34 cellular contexts compared by ENCODE assay signal in the genomic region with DNA sequence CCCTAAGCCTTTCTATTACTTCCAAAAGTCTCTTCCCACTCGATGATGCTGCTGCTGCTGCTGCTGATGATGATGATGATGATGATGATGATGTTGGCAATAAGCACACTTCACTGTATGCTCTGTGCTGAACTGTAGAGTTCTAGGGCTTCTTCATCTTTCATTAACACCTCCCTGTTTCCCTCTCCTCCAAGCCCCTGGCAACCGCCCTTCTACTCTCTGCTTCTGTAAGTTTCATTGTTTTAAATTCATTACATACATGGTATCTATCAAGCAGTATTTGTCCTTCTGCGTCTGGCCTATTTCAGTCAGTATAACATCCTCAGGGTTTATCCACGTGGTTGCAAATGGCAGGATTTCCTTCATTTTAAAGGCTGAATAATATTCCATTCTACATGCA.
"Had no signal": no experiment of that assay in that cellular context is flagged by ENCODE, and none has a peak within 500 bp of the region (broad histone marks: within the 10 kb centered on the region; RNA-seq: fewer than 3 reads in every experiment).

No MANE protein-coding gene starts in this region.

- DNase-seq: Karpas-422, Kasumi-1, MG63, MM.1S, MV-4-11, NCI-H1048, NCI-H1092, NCI-H1092 treated with DMSO at 0.1 percent for 48 hours, NCI-H1105, NCI-H1105 treated with DMSO at 0.1 percent for 48 hours, NCI-H1417, NCI-H1417 treated with DMSO at 0.1 percent for 48 hours, NCI-H1436, NCI-H1436 treated with DMSO at 0.1 percent for 48 hours, NCI-H146, NCI-H1694, NCI-H1694 treated with DMSO at 0.1 percent for 48 hours, NCI-H187, NCI-H187 treated with DMSO at 0.1 percent for 48 hours, NCI-H1930, NCI-H2029 treated with DMSO at 0.1 percent for 48 hours, NCI-H2081, NCI-H2081 treated with DMSO at 0.1 percent for 48 hours, NCI-H2107, NCI-H2171, NCI-H2171 treated with DMSO at 0.1 percent for 48 hours, NCI-H2227 treated with DMSO at 0.1 percent for 48 hours, NCI-H226, NCI-H345, NCI-H446, NCI-H446 treated with DMSO at 0.1 percent for 48 hours, NCI-H510A, NCI-H510A treated with DMSO at 0.1 percent for 48 hours, NCI-H524 had no signal

- H3K4me3 ChIP-seq: MG63 had no signal

- H3K27me3 ChIP-seq: MG63 had no signal
